In the genomic region with DNA sequence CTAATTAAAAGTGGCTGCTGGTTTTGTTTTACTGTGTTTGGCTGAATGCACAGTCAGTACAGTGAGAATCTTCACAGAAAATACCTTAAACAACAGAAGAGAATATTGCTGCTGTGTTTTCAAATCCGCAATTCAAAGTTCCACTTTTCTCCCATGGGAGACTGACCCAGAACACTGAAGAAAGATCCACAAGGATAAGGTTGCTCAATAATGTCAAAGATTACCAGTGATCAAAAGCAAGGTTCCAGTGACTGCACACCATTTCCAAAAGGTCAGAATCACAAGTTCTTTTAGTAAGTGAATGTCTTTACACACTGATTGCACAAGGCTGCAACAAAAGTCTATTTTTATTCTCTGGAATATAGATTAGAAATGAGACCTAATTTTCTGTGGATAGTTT, we compare ENCODE assay signal across 26 cellular contexts.
A peak's percentile ranks its signal among the peaks of the same experiment; 100 is the strongest.
DNase-seq lines count a peak whose midpoint lies in the region; ATAC-seq and TF ChIP-seq lines count a peak whose summit lies in the region.
"Had no signal": no experiment of that assay in that cellular context is flagged by ENCODE, and none has a peak within 500 bp of the region (broad histone marks: within the 10 kb centered on the region; RNA-seq: fewer than 3 reads in every experiment).

No MANE protein-coding gene starts in this region.

- H3K9me3 ChIP-seq in mesenchymal stem cell (ENCODE audit: control insufficient read depth, low read length) = no peaks in the 10 kb centered on the region
- H3K9me3 ChIP-seq in parathyroid adenoma (ENCODE audit: control insufficient read depth, low read length) = no peaks in the 10 kb centered on the region
- H3K9me3 ChIP-seq: A549; BLaER1 treated with 17β-estradiol and CSF1 and Interleukin-3, amounts not matched to agents 10 nM and 100 nM; HAP-1; MG63 had no signal

- H3K4me3 ChIP-seq in epithelial cell of proximal tubule (ENCODE audit: low read depth, low read length) (no peak overlapping the region), mesenchymal stem cell (ENCODE audit: insufficient read depth in 1 of 2, low read depth in 1 of 2, low read length in 2 of 2) (no peak overlapping the region), parathyroid adenoma (ENCODE audit: low read depth, low read length) (no peak overlapping the region)
- H3K4me3 ChIP-seq: A549; BLaER1 treated with 17β-estradiol and CSF1 and Interleukin-3, amounts not matched to agents 10 nM and 100 nM; GM23248; HAP-1; MG63 had no signal

- H2AK5ac ChIP-seq in mesenchymal stem cell (ENCODE audit: low read length, severe bottlenecking) = no peak overlapping the region

- H3K79me2 ChIP-seq in parathyroid adenoma = peaks cover 21% of the 10 kb centered on the region

- no peak overlapping the region for H3K4ac ChIP-seq in mesenchymal stem cell (ENCODE audit: low read depth in 1 of 2, low read length in 2 of 2)

- H3K23ac ChIP-seq in mesenchymal stem cell (ENCODE audit: low read length in 2 of 2) = no peak overlapping the region

- 92% methylated on average over 1 of the region's 1 CpG for WGBS in mesenchymal stem cell

- peak; percentile 46 for DNase-seq in SK-MEL-5 (ENCODE audit: low read depth, low spot score)
- DNase-seq in epithelial cell of proximal tubule (ENCODE audit: low read depth) = peak; percentile 86
- DNase-seq in mesenchymal stem cell = peak; percentile 13
- DNase-seq in OCI-M1 (lab: John Stamatoyannopoulos, UW) = no peak
- no peak for DNase-seq in NK-92 (lab: John Stamatoyannopoulos, UW; ENCODE audit: unreplicated experiment)
- DNase-seq: AML-193; CD4-positive, alpha-beta T cell; COR-L47; DMS53; GM23248; HFFc6; KBM-7; MG63; NCI-H1105 treated with DMSO at 0.1 percent for 48 hours; NCI-H146; NCI-H2029; NCI-H2227 treated with DMSO at 0.1 percent for 48 hours; NCI-H526 treated with DMSO at 0.1 percent for 48 hours; SHP77 had no signal

- no peak overlapping the region for H2BK5ac ChIP-seq in mesenchymal stem cell (ENCODE audit: low read depth, low read length, poor library complexity, severe bottlenecking)

- no peak overlapping the region for H2BK12ac ChIP-seq in mesenchymal stem cell (ENCODE audit: low read length in 2 of 2)

- H3K79me1 ChIP-seq in mesenchymal stem cell (replicated peaks; ENCODE audit: low read length, poor library complexity, severe bottlenecking) = peaks cover 3% of the 10 kb centered on the region

- no peak overlapping the region for H2AFZ ChIP-seq in mesenchymal stem cell (ENCODE audit: low read depth, low read length)
- no peak overlapping the region for H2AFZ ChIP-seq in parathyroid adenoma
- H2AFZ ChIP-seq: GM23248 had no signal

- H3K4me1 ChIP-seq in mesenchymal stem cell (ENCODE audit: control insufficient read depth, insufficient read depth, low read depth, low read length) (no peaks in the 10 kb centered on the region), parathyroid adenoma (peaks cover 5% of the 10 kb centered on the region)
- H3K4me1 ChIP-seq: A549 had no signal

- in situ Hi-C loops in SK-MEL-5 (cut with HindIII; ENCODE audit: low pct_unique_long_range_greater_than_20kb, low sequenced_read_pairs) = no loop called here

- no peak overlapping the region for H3K9ac ChIP-seq in mesenchymal stem cell (ENCODE audit: low read length)
- no peak overlapping the region for H3K9ac ChIP-seq in parathyroid adenoma
- H3K9ac ChIP-seq: BLaER1 treated with 17β-estradiol and CSF1 and Interleukin-3, amounts not matched to agents 10 nM and 100 nM; GM23248 had no signal

- no peak overlapping the region for H4K8ac ChIP-seq in mesenchymal stem cell (ENCODE audit: low read length)

- H3K14ac ChIP-seq in mesenchymal stem cell (ENCODE audit: low read length in 2 of 2) = no peak overlapping the region

- H3K27ac ChIP-seq in mesenchymal stem cell (ENCODE audit: low read length, poor library complexity, severe bottlenecking) = no peak overlapping the region
- H3K27ac ChIP-seq in parathyroid adenoma = no peak overlapping the region
- H3K27ac ChIP-seq: A549; BLaER1 treated with 17β-estradiol and CSF1 and Interleukin-3, amounts not matched to agents 10 nM and 100 nM; GM23248; RWPE1 had no signal

- H2BK15ac ChIP-seq in mesenchymal stem cell (ENCODE audit: low read depth, poor library complexity, severe bottlenecking) = no peak overlapping the region

- H2BK120ac ChIP-seq in mesenchymal stem cell (ENCODE audit: low read depth, low read length) = no peak overlapping the region

- H4K91ac ChIP-seq in mesenchymal stem cell (ENCODE audit: low read length) = no peak overlapping the region

- no peaks in the 10 kb centered on the region for H3K27me3 ChIP-seq in mesenchymal stem cell (ENCODE audit: control insufficient read depth in 1 of 2, insufficient read depth in 1 of 2, low read length in 2 of 2)
- H3K27me3 ChIP-seq in parathyroid adenoma (ENCODE audit: control insufficient read depth, insufficient read depth, low read length) = no peaks in the 10 kb centered on the region
- H3K27me3 ChIP-seq: BLaER1 treated with 17β-estradiol and CSF1 and Interleukin-3, amounts not matched to agents 10 nM and 100 nM; MG63 had no signal

- H3K18ac ChIP-seq in mesenchymal stem cell (ENCODE audit: low read depth in 1 of 2, low read length in 2 of 2) = no peak overlapping the region

- no peak for ATAC-seq in HG03039 (IDR thresholded peaks at IDR 0.05; ENCODE audit: unreplicated experiment)
- ATAC-seq: A549, Panc1 had no signal

- TF ChIP-seq CTCF in epithelial cell of proximal tubule (conservative IDR thresholded peaks at IDR 0.05; ENCODE audit: low read depth, low read length) = no peak
- no peak for TF ChIP-seq CTCF in parathyroid adenoma (IDR thresholded peaks at IDR 0.05)

- H3K36me3 ChIP-seq in mesenchymal stem cell (ENCODE audit: control insufficient read depth in 1 of 2, insufficient read depth in 2 of 2, low read depth in 1 of 2, low read length in 2 of 2) (no peaks in the 10 kb centered on the region), parathyroid adenoma (ENCODE audit: control insufficient read depth, insufficient read depth, low read length) (no peaks in the 10 kb centered on the region)
- H3K36me3 ChIP-seq: BLaER1 treated with 17β-estradiol and CSF1 and Interleukin-3, amounts not matched to agents 10 nM and 100 nM; HAP-1; MG63 had no signal

- H3K4me2 ChIP-seq in mesenchymal stem cell (ENCODE audit: low read length, poor library complexity, severe bottlenecking) = no peak overlapping the region
- peak overlapping the region; percentile 10 for H3K4me2 ChIP-seq in parathyroid adenoma (ENCODE audit: low read length)
- H3K4me2 ChIP-seq: A549 had no signal

Comparison
In these comparisons a context has a peak if more than half of its experiments do, and no peak if none do; other contexts are left out.
1. DNase-seq: peak in SK-MEL-5 (single experiment), epithelial cell of proximal tubule (single experiment) and mesenchymal stem cell (single experiment); none in OCI-M1 (single experiment) and NK-92 (single experiment).